In the genomic region with DNA sequence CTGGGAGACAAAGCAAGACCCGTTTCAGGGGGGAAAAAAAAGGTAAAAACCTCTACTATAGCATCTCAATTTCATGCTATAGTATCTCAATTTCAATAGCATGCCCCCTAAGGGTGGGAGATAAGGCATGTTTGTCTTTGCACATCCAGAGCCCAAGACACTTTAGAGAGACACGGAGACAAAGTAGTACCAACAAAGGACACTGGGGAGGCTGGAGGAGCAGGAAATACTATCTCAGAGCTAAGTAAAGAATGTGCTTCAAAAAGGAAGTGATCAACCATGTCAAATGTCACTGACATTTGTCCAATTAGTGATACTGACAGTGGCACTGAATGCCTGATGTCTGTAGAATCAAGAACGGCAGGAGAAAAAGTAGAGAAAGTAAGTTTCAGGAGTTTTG, we compare ENCODE assay signal across 1 cellular context.
TF ChIP-seq lines count a peak whose summit lies in the region.

No MANE protein-coding gene starts in this region.

TF ChIP-seq in H1, 55 proteins besides CTCF, POLR2A, EP300 and RAD21:
- TF ChIP-seq SUZ12 (IDR thresholded peaks at IDR 0.05; ENCODE audit: low read length) = no peak
- no peak for TF ChIP-seq RBBP5 (IDR thresholded peaks at IDR 0.05; ENCODE audit: borderline replicate concordance, low read depth, low read length)
- no peak for TF ChIP-seq KDM1A (IDR thresholded peaks at IDR 0.05; ENCODE audit: borderline replicate concordance, low read length)
- no peak for TF ChIP-seq SP4 (IDR thresholded peaks at IDR 0.05; ENCODE audit: low read length)
- no peak for TF ChIP-seq TEAD4 (IDR thresholded peaks at IDR 0.05; ENCODE audit: low read depth, low read length)
- TF ChIP-seq, protein P1, sequence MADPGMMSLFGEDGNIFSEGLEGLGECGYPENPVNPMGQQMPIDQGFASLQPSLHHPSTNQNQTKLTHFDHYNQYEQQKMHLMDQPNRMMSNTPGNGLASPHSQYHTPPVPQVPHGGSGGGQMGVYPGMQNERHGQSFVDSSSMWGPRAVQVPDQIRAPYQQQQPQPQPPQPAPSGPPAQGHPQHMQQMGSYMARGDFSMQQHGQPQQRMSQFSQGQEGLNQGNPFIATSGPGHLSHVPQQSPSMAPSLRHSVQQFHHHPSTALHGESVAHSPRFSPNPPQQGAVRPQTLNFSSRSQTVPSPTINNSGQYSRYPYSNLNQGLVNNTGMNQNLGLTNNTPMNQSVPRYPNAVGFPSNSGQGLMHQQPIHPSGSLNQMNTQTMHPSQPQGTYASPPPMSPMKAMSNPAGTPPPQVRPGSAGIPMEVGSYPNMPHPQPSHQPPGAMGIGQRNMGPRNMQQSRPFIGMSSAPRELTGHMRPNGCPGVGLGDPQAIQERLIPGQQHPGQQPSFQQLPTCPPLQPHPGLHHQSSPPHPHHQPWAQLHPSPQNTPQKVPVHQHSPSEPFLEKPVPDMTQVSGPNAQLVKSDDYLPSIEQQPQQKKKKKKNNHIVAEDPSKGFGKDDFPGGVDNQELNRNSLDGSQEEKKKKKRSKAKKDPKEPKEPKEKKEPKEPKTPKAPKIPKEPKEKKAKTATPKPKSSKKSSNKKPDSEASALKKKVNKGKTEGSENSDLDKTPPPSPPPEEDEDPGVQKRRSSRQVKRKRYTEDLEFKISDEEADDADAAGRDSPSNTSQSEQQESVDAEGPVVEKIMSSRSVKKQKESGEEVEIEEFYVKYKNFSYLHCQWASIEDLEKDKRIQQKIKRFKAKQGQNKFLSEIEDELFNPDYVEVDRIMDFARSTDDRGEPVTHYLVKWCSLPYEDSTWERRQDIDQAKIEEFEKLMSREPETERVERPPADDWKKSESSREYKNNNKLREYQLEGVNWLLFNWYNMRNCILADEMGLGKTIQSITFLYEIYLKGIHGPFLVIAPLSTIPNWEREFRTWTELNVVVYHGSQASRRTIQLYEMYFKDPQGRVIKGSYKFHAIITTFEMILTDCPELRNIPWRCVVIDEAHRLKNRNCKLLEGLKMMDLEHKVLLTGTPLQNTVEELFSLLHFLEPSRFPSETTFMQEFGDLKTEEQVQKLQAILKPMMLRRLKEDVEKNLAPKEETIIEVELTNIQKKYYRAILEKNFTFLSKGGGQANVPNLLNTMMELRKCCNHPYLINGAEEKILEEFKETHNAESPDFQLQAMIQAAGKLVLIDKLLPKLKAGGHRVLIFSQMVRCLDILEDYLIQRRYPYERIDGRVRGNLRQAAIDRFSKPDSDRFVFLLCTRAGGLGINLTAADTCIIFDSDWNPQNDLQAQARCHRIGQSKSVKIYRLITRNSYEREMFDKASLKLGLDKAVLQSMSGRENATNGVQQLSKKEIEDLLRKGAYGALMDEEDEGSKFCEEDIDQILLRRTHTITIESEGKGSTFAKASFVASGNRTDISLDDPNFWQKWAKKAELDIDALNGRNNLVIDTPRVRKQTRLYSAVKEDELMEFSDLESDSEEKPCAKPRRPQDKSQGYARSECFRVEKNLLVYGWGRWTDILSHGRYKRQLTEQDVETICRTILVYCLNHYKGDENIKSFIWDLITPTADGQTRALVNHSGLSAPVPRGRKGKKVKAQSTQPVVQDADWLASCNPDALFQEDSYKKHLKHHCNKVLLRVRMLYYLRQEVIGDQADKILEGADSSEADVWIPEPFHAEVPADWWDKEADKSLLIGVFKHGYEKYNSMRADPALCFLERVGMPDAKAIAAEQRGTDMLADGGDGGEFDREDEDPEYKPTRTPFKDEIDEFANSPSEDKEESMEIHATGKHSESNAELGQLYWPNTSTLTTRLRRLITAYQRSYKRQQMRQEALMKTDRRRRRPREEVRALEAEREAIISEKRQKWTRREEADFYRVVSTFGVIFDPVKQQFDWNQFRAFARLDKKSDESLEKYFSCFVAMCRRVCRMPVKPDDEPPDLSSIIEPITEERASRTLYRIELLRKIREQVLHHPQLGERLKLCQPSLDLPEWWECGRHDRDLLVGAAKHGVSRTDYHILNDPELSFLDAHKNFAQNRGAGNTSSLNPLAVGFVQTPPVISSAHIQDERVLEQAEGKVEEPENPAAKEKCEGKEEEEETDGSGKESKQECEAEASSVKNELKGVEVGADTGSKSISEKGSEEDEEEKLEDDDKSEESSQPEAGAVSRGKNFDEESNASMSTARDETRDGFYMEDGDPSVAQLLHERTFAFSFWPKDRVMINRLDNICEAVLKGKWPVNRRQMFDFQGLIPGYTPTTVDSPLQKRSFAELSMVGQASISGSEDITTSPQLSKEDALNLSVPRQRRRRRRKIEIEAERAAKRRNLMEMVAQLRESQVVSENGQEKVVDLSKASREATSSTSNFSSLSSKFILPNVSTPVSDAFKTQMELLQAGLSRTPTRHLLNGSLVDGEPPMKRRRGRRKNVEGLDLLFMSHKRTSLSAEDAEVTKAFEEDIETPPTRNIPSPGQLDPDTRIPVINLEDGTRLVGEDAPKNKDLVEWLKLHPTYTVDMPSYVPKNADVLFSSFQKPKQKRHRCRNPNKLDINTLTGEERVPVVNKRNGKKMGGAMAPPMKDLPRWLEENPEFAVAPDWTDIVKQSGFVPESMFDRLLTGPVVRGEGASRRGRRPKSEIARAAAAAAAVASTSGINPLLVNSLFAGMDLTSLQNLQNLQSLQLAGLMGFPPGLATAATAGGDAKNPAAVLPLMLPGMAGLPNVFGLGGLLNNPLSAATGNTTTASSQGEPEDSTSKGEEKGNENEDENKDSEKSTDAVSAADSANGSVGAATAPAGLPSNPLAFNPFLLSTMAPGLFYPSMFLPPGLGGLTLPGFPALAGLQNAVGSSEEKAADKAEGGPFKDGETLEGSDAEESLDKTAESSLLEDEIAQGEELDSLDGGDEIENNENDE (IDR thresholded peaks at IDR 0.05; ENCODE audit: insufficient replicate concordance, low read length) = no peak
- no peak for TF ChIP-seq ATF2 (IDR thresholded peaks at IDR 0.05; ENCODE audit: low read length)
- TF ChIP-seq BACH1 (IDR thresholded peaks at IDR 0.05; ENCODE audit: low read length) = no peak
- TF ChIP-seq GTF2F1 (IDR thresholded peaks at IDR 0.05; ENCODE audit: borderline replicate concordance, low read depth, low read length) = no peak
- no peak for TF ChIP-seq RXRA (IDR thresholded peaks at IDR 0.05; ENCODE audit: insufficient read depth, low read depth, low read length)
- TF ChIP-seq, protein P2, sequence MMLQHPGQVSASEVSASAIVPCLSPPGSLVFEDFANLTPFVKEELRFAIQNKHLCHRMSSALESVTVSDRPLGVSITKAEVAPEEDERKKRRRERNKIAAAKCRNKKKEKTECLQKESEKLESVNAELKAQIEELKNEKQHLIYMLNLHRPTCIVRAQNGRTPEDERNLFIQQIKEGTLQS (IDR thresholded peaks at IDR 0.05; ENCODE audit: insufficient read depth, low read depth, low read length) = no peak
- no peak for TF ChIP-seq BRCA1 (IDR thresholded peaks at IDR 0.05; ENCODE audit: low read depth, low read length)
- no peak for TF ChIP-seq JUN (IDR thresholded peaks at IDR 0.05; ENCODE audit: low read depth, low read length)
- TF ChIP-seq KDM4A (IDR thresholded peaks at IDR 0.05; ENCODE audit: low read depth, low read length, severe bottlenecking) = no peak
- no peak for TF ChIP-seq EGR1 (IDR thresholded peaks at IDR 0.05; ENCODE audit: borderline replicate concordance, low read depth, low read length)
- TF ChIP-seq KDM5A (IDR thresholded peaks at IDR 0.05; ENCODE audit: low read length) = no peak
- no peak for TF ChIP-seq POU5F1 (IDR thresholded peaks at IDR 0.05; ENCODE audit: low read depth, low read length)
- no peak for TF ChIP-seq CREB1 (IDR thresholded peaks at IDR 0.05)
